2 cellular contexts compared by ENCODE assay signal in the genomic region with DNA sequence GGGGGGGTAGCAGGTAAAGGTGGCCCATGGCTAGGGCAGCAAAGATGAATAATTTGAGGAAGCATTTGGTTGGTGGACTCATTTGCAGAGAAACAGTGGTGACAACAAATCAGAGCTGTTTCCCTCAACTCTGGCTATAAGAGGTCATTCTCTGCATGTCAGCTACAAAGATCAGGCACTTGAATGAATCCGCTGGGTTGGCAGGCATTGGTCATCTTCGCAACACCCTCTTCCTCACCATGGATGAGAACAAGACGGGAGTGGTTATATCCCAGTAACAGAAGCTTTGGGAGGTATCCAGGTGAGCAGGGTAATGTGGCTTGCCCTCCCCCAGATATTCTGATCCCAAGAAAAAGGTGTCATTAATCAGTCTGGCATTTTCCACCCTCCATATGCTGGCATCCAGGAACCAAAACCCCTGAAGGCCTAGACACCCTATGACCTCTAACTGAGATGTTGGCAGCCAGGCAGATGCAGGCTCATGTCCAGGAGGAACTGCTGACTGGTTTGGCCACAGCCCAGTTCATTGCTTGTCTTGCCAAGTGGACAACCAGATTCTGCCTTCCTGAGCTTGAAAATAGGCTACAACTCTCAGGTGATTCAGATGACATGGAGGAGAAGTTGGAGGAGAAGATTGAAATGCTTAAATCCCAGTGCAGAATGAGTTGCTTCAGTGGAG.
TF ChIP-seq lines count a peak whose summit lies in the region.

No MANE protein-coding gene starts in this region.

TF ChIP-seq in liver, 16 proteins besides CTCF, POLR2A, EP300 and RAD21 (continued from another document):
- no peak for TF ChIP-seq REST (IDR thresholded peaks at IDR 0.05)
- TF ChIP-seq, protein P1, sequence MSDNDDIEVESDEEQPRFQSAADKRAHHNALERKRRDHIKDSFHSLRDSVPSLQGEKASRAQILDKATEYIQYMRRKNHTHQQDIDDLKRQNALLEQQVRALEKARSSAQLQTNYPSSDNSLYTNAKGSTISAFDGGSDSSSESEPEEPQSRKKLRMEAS (IDR thresholded peaks at IDR 0.05): no peak
- TF ChIP-seq FOXA1 (IDR thresholded peaks at IDR 0.05): no peak
- TF ChIP-seq NR2F2 (IDR thresholded peaks at IDR 0.05): peak; percentile 46
- TF ChIP-seq YY1 (IDR thresholded peaks at IDR 0.05): no peak
TF ChIP-seq in liver: peak in this region for 3.

TF ChIP-seq in HepG2, 621 proteins besides CTCF, POLR2A, EP300 and RAD21 (continued from another document):
- TF ChIP-seq, protein P2, sequence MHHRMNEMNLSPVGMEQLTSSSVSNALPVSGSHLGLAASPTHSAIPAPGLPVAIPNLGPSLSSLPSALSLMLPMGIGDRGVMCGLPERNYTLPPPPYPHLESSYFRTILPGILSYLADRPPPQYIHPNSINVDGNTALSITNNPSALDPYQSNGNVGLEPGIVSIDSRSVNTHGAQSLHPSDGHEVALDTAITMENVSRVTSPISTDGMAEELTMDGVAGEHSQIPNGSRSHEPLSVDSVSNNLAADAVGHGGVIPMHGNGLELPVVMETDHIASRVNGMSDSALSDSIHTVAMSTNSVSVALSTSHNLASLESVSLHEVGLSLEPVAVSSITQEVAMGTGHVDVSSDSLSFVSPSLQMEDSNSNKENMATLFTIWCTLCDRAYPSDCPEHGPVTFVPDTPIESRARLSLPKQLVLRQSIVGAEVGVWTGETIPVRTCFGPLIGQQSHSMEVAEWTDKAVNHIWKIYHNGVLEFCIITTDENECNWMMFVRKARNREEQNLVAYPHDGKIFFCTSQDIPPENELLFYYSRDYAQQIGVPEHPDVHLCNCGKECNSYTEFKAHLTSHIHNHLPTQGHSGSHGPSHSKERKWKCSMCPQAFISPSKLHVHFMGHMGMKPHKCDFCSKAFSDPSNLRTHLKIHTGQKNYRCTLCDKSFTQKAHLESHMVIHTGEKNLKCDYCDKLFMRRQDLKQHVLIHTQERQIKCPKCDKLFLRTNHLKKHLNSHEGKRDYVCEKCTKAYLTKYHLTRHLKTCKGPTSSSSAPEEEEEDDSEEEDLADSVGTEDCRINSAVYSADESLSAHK (CRISPR knock-in tag; IDR thresholded peaks at IDR 0.05; ENCODE audit: borderline replicate concordance): no peak
- TF ChIP-seq MLLT10 (CRISPR knock-in tag; IDR thresholded peaks at IDR 0.05): no peak
- TF ChIP-seq RNF219 (CRISPR knock-in tag; IDR thresholded peaks at IDR 0.05): no peak
- TF ChIP-seq, protein P3, sequence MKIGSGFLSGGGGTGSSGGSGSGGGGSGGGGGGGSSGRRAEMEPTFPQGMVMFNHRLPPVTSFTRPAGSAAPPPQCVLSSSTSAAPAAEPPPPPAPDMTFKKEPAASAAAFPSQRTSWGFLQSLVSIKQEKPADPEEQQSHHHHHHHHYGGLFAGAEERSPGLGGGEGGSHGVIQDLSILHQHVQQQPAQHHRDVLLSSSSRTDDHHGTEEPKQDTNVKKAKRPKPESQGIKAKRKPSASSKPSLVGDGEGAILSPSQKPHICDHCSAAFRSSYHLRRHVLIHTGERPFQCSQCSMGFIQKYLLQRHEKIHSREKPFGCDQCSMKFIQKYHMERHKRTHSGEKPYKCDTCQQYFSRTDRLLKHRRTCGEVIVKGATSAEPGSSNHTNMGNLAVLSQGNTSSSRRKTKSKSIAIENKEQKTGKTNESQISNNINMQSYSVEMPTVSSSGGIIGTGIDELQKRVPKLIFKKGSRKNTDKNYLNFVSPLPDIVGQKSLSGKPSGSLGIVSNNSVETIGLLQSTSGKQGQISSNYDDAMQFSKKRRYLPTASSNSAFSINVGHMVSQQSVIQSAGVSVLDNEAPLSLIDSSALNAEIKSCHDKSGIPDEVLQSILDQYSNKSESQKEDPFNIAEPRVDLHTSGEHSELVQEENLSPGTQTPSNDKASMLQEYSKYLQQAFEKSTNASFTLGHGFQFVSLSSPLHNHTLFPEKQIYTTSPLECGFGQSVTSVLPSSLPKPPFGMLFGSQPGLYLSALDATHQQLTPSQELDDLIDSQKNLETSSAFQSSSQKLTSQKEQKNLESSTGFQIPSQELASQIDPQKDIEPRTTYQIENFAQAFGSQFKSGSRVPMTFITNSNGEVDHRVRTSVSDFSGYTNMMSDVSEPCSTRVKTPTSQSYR (CRISPR knock-in tag; IDR thresholded peaks at IDR 0.05; ENCODE audit: borderline replicate concordance): no peak
- TF ChIP-seq HDAC2 (CRISPR knock-in tag; IDR thresholded peaks at IDR 0.05): no peak
- no peak for TF ChIP-seq GLI4 (CRISPR knock-in tag; IDR thresholded peaks at IDR 0.05; ENCODE audit: borderline replicate concordance)
- TF ChIP-seq TAF15 (IDR thresholded peaks at IDR 0.05; ENCODE audit: low read depth, low read length, poor library complexity, severe bottlenecking): no peak
- no peak for TF ChIP-seq ELF3 (CRISPR knock-in tag; IDR thresholded peaks at IDR 0.05)
- no peak for TF ChIP-seq ZBTB40 (IDR thresholded peaks at IDR 0.05)
- TF ChIP-seq ZBTB40 (CRISPR knock-in tag; IDR thresholded peaks at IDR 0.05): no peak
TF ChIP-seq in HepG2: peak in this region for 0.
